ENCODE assay signal across 23 cellular contexts in genomic region chr16:79563919-79564318, GRCh38.
"Had no signal": no experiment of that assay in that cellular context is flagged by ENCODE, and none has a peak within 500 bp of the region (broad histone marks: within the 10 kb centered on the region; RNA-seq: fewer than 3 reads in every experiment).

No MANE protein-coding gene starts in this region.

- H3K27me3 ChIP-seq: adrenal gland, esophagus muscularis mucosa, gastroesophageal sphincter, testis, upper lobe of left lung had no signal

- H3K4me1 ChIP-seq: adrenal gland, esophagus muscularis mucosa, gastroesophageal sphincter, testis, upper lobe of left lung had no signal

- DNase-seq: activated B cell treated with CpG ODN at 0.5 μM for 24 hours; activated CD4-positive, alpha-beta memory T cell treated with anti-CD3 and anti-CD28 coated beads for 36 hours; activated CD4-positive, alpha-beta T cell treated with anti-CD3 and anti-CD28 coated beads for 4 hours; activated gamma-delta T cell treated with Interleukin-2 at 50 U/mL for 16 hours; activated T-cell treated with anti-CD3 and anti-CD28 coated beads for 4 hours; adrenal gland; cerebellar nuclear complex; effector CD4-positive, alpha-beta T cell; heart right ventricle; immature natural killer cell; mesenchymal stem cell; naive thymus-derived CD4-positive, alpha-beta T cell; stimulated activated CD4-positive, alpha-beta T cell treated with anti-CD3 and anti-CD28 coated beads, Interleukin-15, amount 100 ng/mL, for 24 hours; stimulated activated CD4-positive, alpha-beta T cell treated with anti-CD3 and anti-CD28 coated beads, Interleukin-4, amount 100 ng/mL, for 1 hour; testis; upper lobe of left lung had no signal

- H3K4me3 Mint-ChIP-seq: activated B cell treated with CpG ODN at 0.5 μM for 24 hours; activated CD4-positive, alpha-beta memory T cell treated with anti-CD3 and anti-CD28 coated beads for 36 hours; activated T-helper 1 cell treated with anti-CD3 and anti-CD28 coated beads, Interleukin-12 subunit alpha, Interleukin-12 subunit beta, Interleukin-2, Interleukin-4 antibody, amounts not matched to agents 30 ng/mL and 10 ng/mL and 1 ng/mL, durations not matched to agents 14 hours and 24 hours and 36 hours; immature natural killer cell; naive thymus-derived CD4-positive, alpha-beta T cell; stimulated activated memory B cell treated with anti-CD40 and anti-IgM and Interleukin-4, amounts not matched to agents 10 μg/mL and 1 μg/mL and 100 μg/mL, for 72 hours; T-helper 2 cell treated with Interferon-gamma antibody and Interleukin-4, amounts not matched to agents 5 μg/mL and 100 μg/mL, for 36 hours had no signal

- H3K36me3 Mint-ChIP-seq: activated CD4-positive, alpha-beta memory T cell treated with anti-CD3 and anti-CD28 coated beads for 36 hours; activated naive CD4-positive, alpha-beta T cell treated with anti-CD3 and anti-CD28 coated beads, Interleukin-2, amount 50 U/mL, for 72 hours; naive thymus-derived CD4-positive, alpha-beta T cell; stimulated activated memory B cell treated with anti-CD40 and anti-IgM and Interleukin-4, amounts not matched to agents 10 μg/mL and 1 μg/mL and 100 μg/mL, for 72 hours had no signal

- H3K4me3 ChIP-seq: adrenal gland, esophagus muscularis mucosa, gastroesophageal sphincter, heart right ventricle, skin epidermis, testis, upper lobe of left lung had no signal

- H3K9me3 Mint-ChIP-seq: activated B cell treated with CpG ODN at 0.5 μM for 24 hours; activated CD4-positive, alpha-beta memory T cell treated with anti-CD3 and anti-CD28 coated beads for 36 hours; activated naive CD4-positive, alpha-beta T cell treated with anti-CD3 and anti-CD28 coated beads, Interleukin-2, amount 50 U/mL, for 72 hours; activated T-helper 1 cell treated with anti-CD3 and anti-CD28 coated beads, Interleukin-12 subunit alpha, Interleukin-12 subunit beta, Interleukin-2, Interleukin-4 antibody, amounts not matched to agents 30 ng/mL and 10 ng/mL and 1 ng/mL, durations not matched to agents 14 hours and 24 hours and 36 hours; stimulated activated memory B cell treated with anti-CD40 and anti-IgM and Interleukin-4, amounts not matched to agents 10 μg/mL and 1 μg/mL and 100 μg/mL, for 72 hours; T-helper 2 cell treated with Interferon-gamma antibody and Interleukin-4, amounts not matched to agents 5 μg/mL and 100 μg/mL, for 36 hours had no signal

- ATAC-seq: activated naive CD4-positive, alpha-beta T cell treated with anti-CD3 and anti-CD28 coated beads, Interleukin-2, amount 50 U/mL, for 72 hours; gastroesophageal sphincter; heart right ventricle; naive thymus-derived CD4-positive, alpha-beta T cell; stimulated activated memory B cell treated with anti-CD40 and anti-IgM and Interleukin-4, amounts not matched to agents 10 μg/mL and 1 μg/mL and 100 μg/mL, for 72 hours had no signal

- H3K4me1 Mint-ChIP-seq: activated B cell treated with CpG ODN at 0.5 μM for 24 hours; immature natural killer cell; naive thymus-derived CD4-positive, alpha-beta T cell; stimulated activated memory B cell treated with anti-CD40 and anti-IgM and Interleukin-4, amounts not matched to agents 10 μg/mL and 1 μg/mL and 100 μg/mL, for 72 hours had no signal

- H3K27ac Mint-ChIP-seq: activated B cell treated with CpG ODN at 0.5 μM for 24 hours; activated CD4-positive, alpha-beta memory T cell treated with anti-CD3 and anti-CD28 coated beads for 36 hours; activated naive CD4-positive, alpha-beta T cell treated with anti-CD3 and anti-CD28 coated beads, Interleukin-2, amount 50 U/mL, for 72 hours; activated T-helper 1 cell treated with anti-CD3 and anti-CD28 coated beads, Interleukin-12 subunit alpha, Interleukin-12 subunit beta, Interleukin-2, Interleukin-4 antibody, amounts not matched to agents 30 ng/mL and 10 ng/mL and 1 ng/mL, durations not matched to agents 14 hours and 24 hours and 36 hours; immature natural killer cell; stimulated activated memory B cell treated with anti-CD40 and anti-IgM and Interleukin-4, amounts not matched to agents 10 μg/mL and 1 μg/mL and 100 μg/mL, for 72 hours; T-helper 2 cell treated with Interferon-gamma antibody and Interleukin-4, amounts not matched to agents 5 μg/mL and 100 μg/mL, for 36 hours had no signal

- H3K36me3 ChIP-seq: adrenal gland, esophagus muscularis mucosa, gastroesophageal sphincter, heart right ventricle, upper lobe of left lung had no signal

- H3K9me3 ChIP-seq: adrenal gland, esophagus muscularis mucosa, gastroesophageal sphincter, heart right ventricle, testis, upper lobe of left lung had no signal

- H3K27me3 Mint-ChIP-seq: activated CD4-positive, alpha-beta memory T cell treated with anti-CD3 and anti-CD28 coated beads for 36 hours had no signal

- H3K27ac ChIP-seq: adrenal gland, esophagus muscularis mucosa, gastroesophageal sphincter, heart right ventricle, skin epidermis, testis, upper lobe of left lung had no signal
